ENCODE assay signal across 8 cellular contexts in genomic region chr1:111203681-111204210, GRCh38. TPM values are rescaled to one million over a fixed set of nuclear protein-coding genes. Genes with fewer than 3 reads are reported as not detected.
DNase-seq lines count a peak whose midpoint lies in the region; ATAC-seq and TF ChIP-seq lines count a peak whose summit lies in the region.

No MANE protein-coding gene starts in this region.

- no peak for TF ChIP-seq CTCF in heart right ventricle (IDR thresholded peaks at IDR 0.05)

- H3K9me3 ChIP-seq in heart right ventricle: no peaks in the 10 kb centered on the region
- H3K9me3 ChIP-seq in skeletal muscle satellite cell (replicated peaks; ENCODE audit: low read length): no peaks in the 10 kb centered on the region
- H3K9me3 ChIP-seq in SJCRH30 (replicated peaks): no peaks in the 10 kb centered on the region

- H3K4me1 ChIP-seq in heart right ventricle (peaks cover 0 to 75% (median 9%) of the 10 kb centered on the region in 9 donors), skeletal muscle satellite cell (ENCODE audit: control insufficient read depth, insufficient read depth, low read length) (peaks cover 4% of the 10 kb centered on the region), SJCRH30 (peaks cover 4% of the 10 kb centered on the region; the same call in 1 of the 2 replicates)

- 14 to 15% methylated on average over 35 to 43 of the region's 43 CpGs for WGBS in heart right ventricle, 2 donors

- H3K27ac ChIP-seq in heart right ventricle (peak overlapping the region in 4 of 10 donors; percentile 44 to 93 (median 59)), SJCRH30 (no peak overlapping the region)

- peak overlapping the region; percentile 67 for H3K9ac ChIP-seq in skeletal muscle satellite cell (ENCODE audit: low read depth, low read length)

- ATAC-seq in GM19023 (IDR thresholded peaks at IDR 0.05; ENCODE audit: unreplicated experiment) (peak; percentile 50), HG03159 (IDR thresholded peaks at IDR 0.05; ENCODE audit: unreplicated experiment) (peak; percentile 62), heart right ventricle (peak; percentile 40 to 73 (median 62))

- intact Hi-C loops in heart right ventricle (cut with DNase I): no loop called here

- peak overlapping the region; percentile 86 for H3K4me2 ChIP-seq in skeletal muscle satellite cell (ENCODE audit: low read length)

- H3K4me3 ChIP-seq in heart right ventricle: peak overlapping the region; percentile 44 to 71 (median 62)
- peak overlapping the region; percentile 75 for H3K4me3 ChIP-seq in skeletal muscle satellite cell (ENCODE audit: low read length)
- H3K4me3 ChIP-seq in SJCRH30: no peak overlapping the region

- peaks cover 0 to under 1% (median 0%) of the 10 kb centered on the region in 9 donors for H3K36me3 ChIP-seq in heart right ventricle
- H3K36me3 ChIP-seq in skeletal muscle satellite cell (ENCODE audit: insufficient read depth, low read length): no peaks in the 10 kb centered on the region
- H3K36me3 ChIP-seq in SJCRH30: no peaks in the 10 kb centered on the region

- DNase-seq in AG20443 (ENCODE audit: low spot score) (peak; percentile 77), RPMI8226 (peak; percentile 92), heart right ventricle (peak; percentile 57 to 72), SJCRH30 (no peak)
- peak; percentile 94 for DNase-seq in activated effector memory CD4-positive, alpha-beta T cell treated with anti-CD3 and anti-CD28 coated beads, Interleukin-2, amount 50 U/mL, for 16 hours

- H3K27me3 ChIP-seq in heart right ventricle: peaks cover 9 to 35% (median 16%) of the 10 kb centered on the region in 7 donors
- H3K27me3 ChIP-seq in skeletal muscle satellite cell (ENCODE audit: control insufficient read depth, insufficient read depth, low read length): peaks cover 54% of the 10 kb centered on the region
- H3K27me3 ChIP-seq in SJCRH30: no peaks in the 10 kb centered on the region

RNA-seq across cellular contexts. Expression of gene DENND2D, which starts 3.3 kb away (rescaled TPM):
- total RNA-seq in heart right ventricle: 10 to 100 TPM in 1 of 10 donors, 1 to 10 TPM in 3, under 1 TPM in 6; 0.46 to 11.9 (median 0.85) TPM
- 1 to 10 TPM; 1.1 to 2.3 TPM for polyA plus RNA-seq in heart right ventricle
- total RNA-seq in skeletal muscle satellite cell (2012; rRNA removed): 1.3 and 3.0 TPM in 2 replicates
- not detected in 2 replicates for total RNA-seq in SJCRH30 (2014; rRNA removed; shearing (Covaris generic))

RNA-seq across cellular contexts. Expression of gene CHI3L2, which starts 23.8 kb away (rescaled TPM):
- total RNA-seq in heart right ventricle: 1 to 10 TPM in 8 of 10 donors, under 1 TPM in 1, not detected in 1; 0.78 to 5.6 (median 2.1) TPM
- polyA plus RNA-seq in heart right ventricle: 1 to 10 TPM; 3.4 to 9.4 TPM
- total RNA-seq in skeletal muscle satellite cell (2012; rRNA removed): 2.3 and 6.1 TPM in 2 replicates
- total RNA-seq in SJCRH30 (2014; rRNA removed; shearing (Covaris generic)): 0.53 and 1.6 TPM in 2 replicates

Comparison
In these comparisons a context has a peak if more than half of its experiments do, and no peak if none do; other contexts are left out.
1. DNase-seq: peak in AG20443 (single experiment), RPMI8226 (single experiment), activated effector memory CD4-positive, alpha-beta T cell treated with anti-CD3 and anti-CD28 coated beads, Interleukin-2, amount 50 U/mL, for 16 hours (single experiment) and heart right ventricle (2 of 2); none in SJCRH30 (0 of 2).
2. Peak in every context shown above with its lines, with median percentiles within 50 percentile points of each other: ATAC-seq.